ENCODE assay signal across 15 cellular contexts in genomic region chr4:54571293-54571723, GRCh38.
"Had no signal": no experiment of that assay in that cellular context is flagged by ENCODE, and none has a peak within 500 bp of the region (broad histone marks: within the 10 kb centered on the region; RNA-seq: fewer than 3 reads in every experiment).

No MANE protein-coding gene starts in this region.

- H3K27ac ChIP-seq: breast epithelium, parathyroid adenoma, testis, upper lobe of right lung had no signal

- H3K79me2 ChIP-seq: parathyroid adenoma had no signal

- ATAC-seq: esophagus mucosa; stimulated activated naive CD8-positive, alpha-beta T cell treated with anti-CD3 and anti-CD28 coated beads, Interleukin-15, amount 100 ng/mL, for 72 hours; T-helper 17 cell; upper lobe of right lung had no signal

- FAIRE-seq: kidney had no signal

- H3K9me3 ChIP-seq: breast epithelium, testis, upper lobe of right lung had no signal

- DNase-seq: activated CD4-positive, alpha-beta memory T cell treated with anti-CD3 and anti-CD28 coated beads for 36 hours; activated CD4-positive, CD25-positive, alpha-beta regulatory T cell treated with anti-CD3 and anti-CD28 coated beads, Interleukin-2, amount 50 U/mL, for 72 hours; activated gamma-delta T cell; activated T-cell treated with anti-CD3 and anti-CD28 coated beads, Interleukin-2, amount 50 U/mL, for 48 hours; foreskin fibroblast; kidney; stimulated activated CD4-positive, alpha-beta T cell treated with anti-CD3 and anti-CD28 coated beads, Interleukin-15, amount 100 ng/mL, for 24 hours; stimulated activated CD4-positive, alpha-beta T cell treated with anti-CD3 and anti-CD28 coated beads, Interleukin-4, amount 100 ng/mL, for 24 hours; stimulated activated naive CD8-positive, alpha-beta T cell treated with anti-CD3 and anti-CD28 coated beads, Interleukin-15, amount 100 ng/mL, for 72 hours; T-helper 17 cell; testis; upper lobe of right lung had no signal

- H3K27me3 ChIP-seq: breast epithelium, testis, upper lobe of right lung had no signal

- H3K9ac ChIP-seq: parathyroid adenoma had no signal

- H3K36me3 ChIP-seq: breast epithelium, upper lobe of right lung had no signal

- H3K4me3 ChIP-seq: breast epithelium, testis, upper lobe of right lung had no signal

- H2AFZ ChIP-seq: parathyroid adenoma had no signal

- H3K4me1 ChIP-seq: breast epithelium, parathyroid adenoma, testis, upper lobe of right lung had no signal
